ENCODE assay signal across 24 cellular contexts in genomic region chr1:222066539-222066938, GRCh38.
A peak's percentile ranks its signal among the peaks of the same experiment; 100 is the strongest.
DNase-seq lines count a peak whose midpoint lies in the region; ATAC-seq, FAIRE-seq and TF ChIP-seq lines count a peak whose summit lies in the region.
"Had no signal": no experiment of that assay in that cellular context is flagged by ENCODE, and none has a peak within 500 bp of the region (broad histone marks: within the 10 kb centered on the region; RNA-seq: fewer than 3 reads in every experiment).

No MANE protein-coding gene starts in this region.

- no peaks in the 10 kb centered on the region for H3K23me2 ChIP-seq in H1 (ENCODE audit: low read depth, low read length)

- H3K9me3 ChIP-seq in liver (ENCODE audit: control insufficient read depth in 4 of 4, low read length in 3 of 4) = peaks cover 0 to 3% (median 1%) of the 10 kb centered on the region in 4 donors
- peaks cover 46% of the 10 kb centered on the region for H3K9me3 ChIP-seq in HepG2 (ENCODE audit: low read length)
- H3K9me3 ChIP-seq in H1 (ENCODE audit: insufficient read depth in 2 of 2, low read depth in 1 of 2, low read length in 1 of 2) = peaks cover 13 to 14% of the 10 kb centered on the region in 2 experiments; a peak in 3 of 4 replicates

- CTCF ChIA-PET in HepG2 (lab: Yijun Ruan, JAX; ENCODE audit: low intra/inter-chr PET ratio, low total read pairs) (no interaction called here), H1 (lab: Charles Lee; ENCODE audit: partially characterized antibody) (no interaction called here)

- H2BK12ac ChIP-seq in H1 (ENCODE audit: low read depth, low read length) = no peak overlapping the region

- TF ChIP-seq CTCF in liver (IDR thresholded peaks at IDR 0.05; ENCODE audit: low read depth, low read length, missing input control) (no peak), HepG2 (CRISPR knock-in tag; IDR thresholded peaks at IDR 0.05) (no peak), H1 (IDR thresholded peaks at IDR 0.05; ENCODE audit: control extremely low read depth in 1 of 3, insufficient read depth in 1 of 3, low read depth in 1 of 3, low read length in 3 of 3) (no peak)

- TF ChIP-seq POLR2A in HepG2 (IDR thresholded peaks at IDR 0.05; ENCODE audit: insufficient read depth in 1 of 2, low read depth in 2 of 2, low read length in 2 of 2) (no peak), H1 (IDR thresholded peaks at IDR 0.05; ENCODE audit: control extremely low read depth in 1 of 2, low read depth in 2 of 2, low read length in 2 of 2) (no peak)

- in situ Hi-C loops in HepG2 (cut with HindIII; ENCODE audit: extremely low pct_ligation_motif_present, low pct_unique_long_range_greater_than_20kb) = no loop called here
- in situ Hi-C loops in ACHN (cut with HindIII; ENCODE audit: low pct_ligation_motif_present, low pct_unique_long_range_greater_than_20kb, low sequenced_read_pairs) = no loop called here

- TF ChIP-seq EP300 in HepG2 (IDR thresholded peaks at IDR 0.05; ENCODE audit: low read depth in 2 of 2, low read length in 2 of 2) (no peak), HepG2 (CRISPR knock-in tag; IDR thresholded peaks at IDR 0.05; ENCODE audit: borderline replicate concordance) (no peak), H1 (IDR thresholded peaks at IDR 0.05; ENCODE audit: borderline replicate concordance in 1 of 2, low read depth in 2 of 2, low read length in 2 of 2) (no peak)

- no TSS peak for BruUV-seq in HepG2 (replicated peaks; lab: Mats Ljungman, UMichigan)

- no peak for FAIRE-seq in HepG2 (lab: Jason Lieb, UNC)
- FAIRE-seq in H1 (lab: Jason Lieb, UNC) = no peak
- FAIRE-seq: A549, GM12878, GM12892, GM18507 had no signal

- no peak overlapping the region; the same call in 1 of the 2 replicates for H4K8ac ChIP-seq in H1 (ENCODE audit: extremely low read depth, insufficient read depth, low read length)

- H3K79me1 ChIP-seq in H1 (ENCODE audit: low read depth, low read length) = no peaks in the 10 kb centered on the region

- no peak overlapping the region for H3K4me3 ChIP-seq in liver (ENCODE audit: low read depth in 1 of 3, low read length in 3 of 3)
- no peak overlapping the region for H3K4me3 ChIP-seq in HepG2 (replicated peaks in 1 of 3; ENCODE audit: insufficient read depth in 1 of 3, low read depth in 2 of 3, low read length in 3 of 3)
- no peak overlapping the region for H3K4me3 ChIP-seq in H1 (ENCODE audit: extremely low read depth in 1 of 4, insufficient read depth in 2 of 4, low read depth in 3 of 4, low read length in 4 of 4)
- H3K4me3 ChIP-seq: A549, BLaER1, GM12878 had no signal

- no peak overlapping the region for H2BK120ac ChIP-seq in H1 (replicated peaks; ENCODE audit: low read depth, low read length)

- POLR2A ChIA-PET in HepG2 (lab: Yijun Ruan, JAX) = no interaction called here
- POLR2A ChIA-PET in H1 (lab: Charles Lee; ENCODE audit: partially characterized antibody) = no interaction called here

- no peak overlapping the region for H3K14ac ChIP-seq in H1 (ENCODE audit: insufficient read length)

- H3K4me1 ChIP-seq in liver (ENCODE audit: control insufficient read depth in 4 of 4, insufficient read depth in 4 of 4, low read length in 3 of 4) (peaks cover 6 to 59% (median 25%) of the 10 kb centered on the region in 4 donors), HepG2 (ENCODE audit: insufficient read depth, low read length) (peaks cover 24% of the 10 kb centered on the region), H1 (replicated peaks in 1 of 4; ENCODE audit: control insufficient read depth in 3 of 4, insufficient read depth in 4 of 4, low read length in 3 of 4) (peaks cover 2 to 3% (median 3%) of the 10 kb centered on the region in 4 experiments; a peak in 6 of 7 replicates)
- H3K4me1 ChIP-seq: A549, BLaER1 had no signal

- H3K27ac ChIP-seq in liver (ENCODE audit: low read depth in 1 of 2, low read length in 2 of 2) (no peak overlapping the region), HepG2 (ENCODE audit: extremely low read length, insufficient read depth, low read length) (no peak overlapping the region), H1 (ENCODE audit: low read depth, low read length) (no peak overlapping the region)
- H3K27ac ChIP-seq: 22Rv1, A549, BLaER1 had no signal

- H3K4me2 ChIP-seq in HepG2 (ENCODE audit: low read depth, low read length) (no peak overlapping the region), H1 (ENCODE audit: insufficient read depth in 1 of 2, low read depth in 2 of 2, low read length in 2 of 2) (no peak overlapping the region)
- H3K4me2 ChIP-seq: A549, BLaER1 had no signal

- 18% methylated on average over 1 of the region's 1 CpG for WGBS in liver
- WGBS in HepG2 (ENCODE audit: low lambda C conversion rate) = 0% methylated on average over 1 of the region's 1 CpG
- 83% methylated on average over 1 of the region's 1 CpG; no CpG with 5 or more reads in 1 of the 2 experiments for WGBS in H1 (ENCODE audit: extremely low coverage in 1 of 2, insufficient coverage in 1 of 2, insufficient read length in 1 of 2, insufficient replicate concordance in 2 of 2, low coverage in 1 of 2, low lambda C conversion rate in 2 of 2, missing lambda C conversion rate in 1 of 2), 2 experiments

- no peak overlapping the region for H3K23ac ChIP-seq in H1 (ENCODE audit: insufficient read length)

- H2AFZ ChIP-seq in HepG2 (ENCODE audit: low read length) (no peak overlapping the region), H1 (ENCODE audit: low read length) (no peak overlapping the region)

- no peak overlapping the region; the same call in 1 of the 2 replicates for H2BK15ac ChIP-seq in H1 (ENCODE audit: low read length)

- TF ChIP-seq RAD21 in liver (IDR thresholded peaks at IDR 0.05) = peak in 1 of 2 donors; percentile 20
- TF ChIP-seq RAD21 in HepG2 (CRISPR knock-in tag; IDR thresholded peaks at IDR 0.05) = no peak
- TF ChIP-seq RAD21 in H1 (IDR thresholded peaks at IDR 0.05 in 1 of 2, conservative IDR thresholded peaks at IDR 0.05 in 1 of 2; ENCODE audit: low read depth in 2 of 2, low read length in 2 of 2) = no peak

- no peak for DNase-seq in HepG2 (ENCODE audit: low spot score)
- no peak for DNase-seq in H1 (ENCODE audit: low read depth in 1 of 2, low spot score in 2 of 2)
- no peak for DNase-seq in ACHN
- DNase-seq: BE2C; C1 segment of cervical spinal cord; CD4-positive, alpha-beta memory T cell; CD4-positive, CD25-positive, alpha-beta regulatory T cell; CD8-positive, alpha-beta memory T cell; COR-L47; DMS 273 treated with DMSO at 0.1 percent for 48 hours; DMS153; DMS53; DMS79; DND-41; EL; GDM1 had no signal

- H2AK5ac ChIP-seq in H1 (ENCODE audit: low read depth, low read length) = 0 out of 2 replicates have a peak overlapping the region, but pooled peaks have one; percentile 75

- H2BK5ac ChIP-seq in H1 (ENCODE audit: low read depth, low read length) = no peak overlapping the region

- no peak overlapping the region for H2BK20ac ChIP-seq in H1 (ENCODE audit: low read length)

- H4K5ac ChIP-seq in H1 (ENCODE audit: insufficient read length, low read depth, low read length) = no peak overlapping the region

- H3K4ac ChIP-seq in H1 (replicated peaks; ENCODE audit: insufficient read length, low read depth, low read length) = peak overlapping the region; percentile 13

- H3K9ac ChIP-seq in liver (ENCODE audit: low read depth in 1 of 2, low read length in 2 of 2) (no peak overlapping the region), HepG2 (ENCODE audit: insufficient read depth, low read depth, low read length) (no peak overlapping the region), H1 (replicated peaks in 1 of 4; ENCODE audit: extremely low read depth in 1 of 4, low read depth in 3 of 4, low read length in 3 of 4) (no peak overlapping the region)
- H3K9ac ChIP-seq: BLaER1 had no signal

- H3K56ac ChIP-seq in H1 (replicated peaks; ENCODE audit: insufficient read length, low read depth, low read length) = no peak overlapping the region

- no peak for ATAC-seq in HepG2
- ATAC-seq in HG02840 (IDR thresholded peaks at IDR 0.05; ENCODE audit: low FRiP score, unreplicated experiment) = no peak
- ATAC-seq: A549, GM12878 had no signal

- no peaks in the 10 kb centered on the region for H3K79me2 ChIP-seq in HepG2 (ENCODE audit: insufficient read depth, low read length)
- no peaks in the 10 kb centered on the region for H3K79me2 ChIP-seq in H1 (ENCODE audit: control insufficient read depth in 1 of 2, insufficient read depth in 2 of 2, low read length in 2 of 2)

- H4K20me1 ChIP-seq in HepG2 (ENCODE audit: insufficient read depth, low read length) (no peaks in the 10 kb centered on the region), H1 (replicated peaks in 1 of 2; ENCODE audit: control insufficient read depth in 1 of 2, insufficient read depth in 2 of 2, low read length in 2 of 2) (no peaks in the 10 kb centered on the region)
- H4K20me1 ChIP-seq: BLaER1 had no signal

- H3K36me3 ChIP-seq in liver (ENCODE audit: control insufficient read depth in 4 of 4, insufficient read depth in 3 of 4, low read depth in 1 of 4, low read length in 3 of 4) = no peaks in the 10 kb centered on the region
- H3K36me3 ChIP-seq in HepG2 (replicated peaks in 1 of 2; ENCODE audit: control insufficient read depth in 1 of 2, insufficient read depth in 2 of 2, low read length in 2 of 2) = no peaks in the 10 kb centered on the region
- H3K36me3 ChIP-seq in H1 (ENCODE audit: control insufficient read depth in 2 of 4, insufficient read depth in 4 of 4, low read length in 3 of 4) = peaks cover 0 to 5% (median 0%) of the 10 kb centered on the region in 4 experiments; a peak in 2 of 8 replicates
- H3K36me3 ChIP-seq: BE2C, BLaER1 had no signal

- intact Hi-C loops in HepG2 (cut with micrococcal nuclease; ENCODE audit: unreplicated experiment) = no loop called here

- H3K27me3 ChIP-seq in liver (ENCODE audit: control insufficient read depth in 4 of 4, insufficient read depth in 4 of 4, low read length in 3 of 4) = no peaks in the 10 kb centered on the region
- no peaks in the 10 kb centered on the region for H3K27me3 ChIP-seq in HepG2 (ENCODE audit: control insufficient read depth in 1 of 2, insufficient read depth in 2 of 2, low read length in 2 of 2)
- H3K27me3 ChIP-seq in H1 (replicated peaks in 1 of 4; ENCODE audit: control insufficient read depth in 3 of 4, extremely low read depth in 1 of 4, insufficient read depth in 3 of 4, low read length in 3 of 4) = no peaks in the 10 kb centered on the region; a peak in 1 of 7 replicates
- H3K27me3 ChIP-seq: BE2C, BLaER1 had no signal

- H3K18ac ChIP-seq in H1 (ENCODE audit: extremely low read depth, low read length) = no peak overlapping the region

- no peak overlapping the region for H4K91ac ChIP-seq in H1 (replicated peaks; ENCODE audit: insufficient read length, low read length)

TF ChIP-seq in liver, 16 proteins besides CTCF, POLR2A, EP300 and RAD21 (continues in another document):
- TF ChIP-seq HNF4A (conservative IDR thresholded peaks at IDR 0.05) (peak; percentile 71 to 75), GABPA (IDR thresholded peaks at IDR 0.05 in 1 of 2, conservative IDR thresholded peaks at IDR 0.05 in 1 of 2) (no peak), TAF1 (conservative IDR thresholded peaks at IDR 0.05) (no peak)

TF ChIP-seq in HepG2, 621 proteins besides CTCF, POLR2A, EP300 and RAD21 (continues in another document):
- TF ChIP-seq ELF4 (CRISPR knock-in tag; IDR thresholded peaks at IDR 0.05; ENCODE audit: borderline replicate concordance) (no peak), POGZ (CRISPR knock-in tag; IDR thresholded peaks at IDR 0.05) (no peak), RFXANK (CRISPR knock-in tag; IDR thresholded peaks at IDR 0.05) (no peak)
